Comparison of ENCODE assay signal across 8 cellular contexts in the genomic region with DNA sequence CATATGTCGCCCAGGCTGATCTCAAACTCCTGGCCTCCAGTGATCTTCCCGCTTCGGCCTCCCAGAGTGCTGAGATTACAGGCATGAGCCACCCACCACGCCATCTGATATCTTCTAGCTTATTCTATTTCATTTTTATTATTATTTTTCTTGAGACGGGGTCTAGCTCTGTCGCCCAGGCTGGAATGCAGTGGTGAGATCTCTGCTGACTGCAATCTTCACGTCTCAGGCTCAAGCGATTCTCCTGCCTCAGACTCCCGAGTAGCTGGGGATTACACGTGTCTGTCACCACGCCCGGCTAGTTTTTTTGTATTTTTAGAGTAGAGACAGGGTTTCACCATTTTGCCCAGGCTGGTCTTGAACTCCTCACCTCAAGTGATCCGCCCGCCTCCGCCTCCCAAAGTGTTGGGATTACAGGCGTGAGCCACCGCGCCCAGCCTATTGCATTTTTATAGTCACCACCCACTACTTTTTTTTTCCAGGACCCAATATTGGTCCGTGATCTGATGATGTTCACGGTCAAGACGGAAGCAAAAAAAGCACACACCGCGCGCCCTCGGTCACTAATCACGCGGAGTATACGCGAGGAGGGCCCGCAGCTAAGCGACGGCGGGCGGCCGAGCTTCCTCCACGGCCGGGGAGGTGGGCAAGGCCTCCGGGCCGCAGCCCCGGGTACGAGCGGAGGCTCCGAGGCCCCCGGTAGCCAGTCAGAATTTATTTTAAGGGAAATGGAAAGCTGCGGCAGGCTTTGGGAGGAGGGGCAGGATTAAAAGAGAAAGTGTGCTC.
A peak's percentile ranks its signal among the peaks of the same experiment; 100 is the strongest.
DNase-seq lines count a peak whose midpoint lies in the region; ATAC-seq and TF ChIP-seq lines count a peak whose summit lies in the region.

No MANE protein-coding gene starts in this region.

- peak overlapping the region; percentile 79 for H3K9ac ChIP-seq in Loucy (ENCODE audit: low read depth, low read length, poor library complexity, severe bottlenecking)

- H3K4me3 ChIP-seq in Loucy (ENCODE audit: low read length, poor library complexity, severe bottlenecking) (peak overlapping the region; percentile 78), astrocyte of the spinal cord (ENCODE audit: low read depth, low read length) (peak overlapping the region; percentile 55)

- peak overlapping the region; percentile 91 for H3K27ac ChIP-seq in layer of hippocampus (ENCODE audit: low read depth, low read length)

- H3K4me2 ChIP-seq in Loucy (ENCODE audit: low read depth, low read length, poor library complexity, severe bottlenecking), result peak overlapping the region; percentile 59

- H3K4me1 ChIP-seq in Loucy (ENCODE audit: insufficient read depth, low read length, poor library complexity, severe bottlenecking), result peaks cover 53% of the 10 kb centered on the region

- peaks cover 12% of the 10 kb centered on the region; the same call in 1 of the 2 replicates for H3K36me3 ChIP-seq in Loucy (ENCODE audit: insufficient read depth, low read length)

- ATAC-seq in GM18502 (IDR thresholded peaks at IDR 0.05; ENCODE audit: poor library complexity, unreplicated experiment), result peak; percentile 21
- peak; percentile 6 for ATAC-seq in GM21786 (IDR thresholded peaks at IDR 0.05; ENCODE audit: unreplicated experiment)

- peaks cover 46% of the 10 kb centered on the region for H3K79me2 ChIP-seq in Loucy (ENCODE audit: insufficient read depth, low read length)

- peaks cover 25% of the 10 kb centered on the region for H4K20me1 ChIP-seq in Loucy (ENCODE audit: insufficient read depth, low read length, poor library complexity, severe bottlenecking)

- no peaks in the 10 kb centered on the region for H3K9me3 ChIP-seq in Loucy (ENCODE audit: insufficient read depth, low read depth, low read length)

- H3K27me3 ChIP-seq in Loucy (ENCODE audit: insufficient read depth, low read length, poor library complexity, severe bottlenecking) (no peaks in the 10 kb centered on the region), layer of hippocampus (ENCODE audit: control insufficient read depth, insufficient read depth, low read length) (peaks cover 5% of the 10 kb centered on the region)

- H2AFZ ChIP-seq in Loucy (ENCODE audit: low read length), result peak overlapping the region; percentile 80

- no peaks in the 10 kb centered on the region for H3K9me2 ChIP-seq in Loucy (replicated peaks; ENCODE audit: low read depth, low read length)

- TF ChIP-seq CTCF in Loucy (conservative IDR thresholded peaks at IDR 0.05; ENCODE audit: low read length) (no peak), astrocyte of the spinal cord (IDR thresholded peaks at IDR 0.05; ENCODE audit: low read depth, low read length) (no peak)

- DNase-seq in astrocyte of the spinal cord (ENCODE audit: low read depth, low spot score), result no peak
- peak; percentile 53 for DNase-seq in stromal cell of bone marrow (ENCODE audit: low read depth)
- DNase-seq in HK-2 (ENCODE audit: unreplicated experiment), result no peak
- no peak for DNase-seq in activated gamma-delta T cell treated with Interleukin-2 at 50 U/mL for 16 hours

- in situ Hi-C loops in astrocyte of the spinal cord (cut with HindIII; ENCODE audit: low sequenced_read_pairs), result no loop called here

- H3F3A ChIP-seq in Loucy (ENCODE audit: low read depth), result peaks cover 2% of the 10 kb centered on the region; the same call in 1 of the 2 replicates
